In genomic region chr9:106890621-106891020, GRCh38 we compare ENCODE assay signal across 18 cellular contexts. TPM values are rescaled to one million over a fixed set of nuclear protein-coding genes. Genes with fewer than 3 reads are reported as not detected.
A peak's percentile ranks its signal among the peaks of the same experiment; 100 is the strongest.
DNase-seq lines count a peak whose midpoint lies in the region; ATAC-seq and TF ChIP-seq lines count a peak whose summit lies in the region.
"Had no signal": no experiment of that assay in that cellular context is flagged by ENCODE, and none has a peak within 500 bp of the region (broad histone marks: within the 10 kb centered on the region; RNA-seq: fewer than 3 reads in every experiment).

No MANE protein-coding gene starts in this region.

- TF ChIP-seq CTCF in HEK293 (tag by site-specific recombination; IDR thresholded peaks at IDR 0.05) = no peak
- TF ChIP-seq CTCF in PC-3 (conservative IDR thresholded peaks at IDR 0.05; ENCODE audit: low read depth, low read length) = no peak
- no peak for TF ChIP-seq CTCF in epithelial cell of esophagus (IDR thresholded peaks at IDR 0.05; ENCODE audit: insufficient read depth, low read depth, low read length, missing control alignments)
- no peak for TF ChIP-seq CTCF in osteocyte (IDR thresholded peaks at IDR 0.05)

- no peaks in the 10 kb centered on the region for H3K27me3 ChIP-seq in PC-3 (ENCODE audit: low read length)

- H2AFZ ChIP-seq in PC-3 (ENCODE audit: low read length) = no peak overlapping the region

- H3K27ac ChIP-seq in HEK293 (ENCODE audit: extremely low read depth, low read depth, low read length) (no peak overlapping the region), PC-3 (ENCODE audit: low read length) (no peak overlapping the region)

- peak; percentile 11 for DNase-seq in PC-3
- DNase-seq in epithelial cell of esophagus (ENCODE audit: low read depth) = peak; percentile 69
- DNase-seq in osteocyte (ENCODE audit: extremely low spot score, unreplicated experiment) = no peak
- no peak for DNase-seq in activated CD4-positive, alpha-beta T cell treated with anti-CD3 and anti-CD28 coated beads, Interleukin-2, amount 10 ng/mL, durations not matched to agents 7 days and 5 days
- no peak for DNase-seq in HT-29 (ENCODE audit: low spot score)
- DNase-seq: activated CD8-positive, alpha-beta memory T cell treated with anti-CD3 and anti-CD28 coated beads, Interleukin-2, amount 50 U/mL, for 4 hours; activated effector memory CD4-positive, alpha-beta T cell treated with Interleukin-2 at 50 U/mL for 16 hours; amniotic stem cell; CD8-positive, alpha-beta memory T cell; hypothalamus; mucosa of descending colon; NCI-H187 treated with DMSO at 0.1 percent for 48 hours; NCI-H524 treated with DMSO at 0.1 percent for 48 hours; right cardiac atrium; stimulated activated naive CD4-positive, alpha-beta T cell treated with Interleukin-2 at 50 U/mL for 16 hours had no signal

- intact Hi-C loops in PC-3 (cut with micrococcal nuclease) = no loop called here

- no peak overlapping the region for H3K4me3 ChIP-seq in HEK293 (ENCODE audit: low read depth, low read length)
- H3K4me3 ChIP-seq in PC-3 (ENCODE audit: low read length) = no peak overlapping the region
- no peak overlapping the region for H3K4me3 ChIP-seq in epithelial cell of esophagus (ENCODE audit: low read length)
- H3K4me3 ChIP-seq: mucosa of descending colon had no signal

- H4K20me1 ChIP-seq in PC-3 (ENCODE audit: low read length) = no peaks in the 10 kb centered on the region

- H3K36me3 Mint-ChIP-seq in osteocyte (ENCODE audit: unreplicated experiment) = no peaks in the 10 kb centered on the region
- no peaks in the 10 kb centered on the region for H3K36me3 Mint-ChIP-seq in activated CD4-positive, alpha-beta T cell treated with anti-CD3 and anti-CD28 coated beads, Interleukin-2, amount 10 ng/mL, durations not matched to agents 7 days and 5 days (ENCODE audit: low read depth)
- H3K36me3 Mint-ChIP-seq: CD8-positive, alpha-beta memory T cell had no signal

- POLR2A ChIA-PET in HEK293 (lab: Yijun Ruan, JAX) (no interaction called here), PC-3 (lab: Charles Lee; ENCODE audit: unreplicated experiment) (no interaction called here)
- POLR2A ChIA-PET in activated CD4-positive, alpha-beta T cell treated with anti-CD3 and anti-CD28 coated beads, Interleukin-2, amount 10 ng/mL, durations not matched to agents 7 days and 5 days (lab: Charles Lee) = no interaction called here

- H3F3A ChIP-seq in PC-3 (ENCODE audit: low read length, unreplicated experiment) = no peaks in the 10 kb centered on the region

- CTCF ChIA-PET in HEK293 (lab: Yijun Ruan, JAX) (interaction anchor here (0.6 to 2.4 kb wide), 3 partner anchors 12 to 673 kb away, joined by 4 to 7 read pairs (median 6); no protein-coding TSS in a partner anchor), PC-3 (lab: Charles Lee) (no interaction called here)
- CTCF ChIA-PET in activated CD4-positive, alpha-beta T cell treated with anti-CD3 and anti-CD28 coated beads, Interleukin-2, amount 10 ng/mL, durations not matched to agents 7 days and 5 days (lab: Charles Lee) = no interaction called here

- no TSS peak for BruUV-seq in PC-3 (replicated peaks; lab: Mats Ljungman, UMichigan)

- H3K9ac ChIP-seq in PC-3 (ENCODE audit: low read length) = no peak overlapping the region

- H3K4me3 Mint-ChIP-seq in osteocyte (ENCODE audit: unreplicated experiment) = no peak overlapping the region
- no peak overlapping the region for H3K4me3 Mint-ChIP-seq in activated CD4-positive, alpha-beta T cell treated with anti-CD3 and anti-CD28 coated beads, Interleukin-2, amount 10 ng/mL, durations not matched to agents 7 days and 5 days
- H3K4me3 Mint-ChIP-seq: CD8-positive, alpha-beta memory T cell; central memory CD8-positive, alpha-beta T cell had no signal

- peaks cover 88% of the 10 kb centered on the region for H3K79me2 ChIP-seq in PC-3 (ENCODE audit: low read length)

- H3K4me1 ChIP-seq in HEK293 (ENCODE audit: control insufficient read depth, insufficient read depth, low read length) = peaks cover 13% of the 10 kb centered on the region
- H3K4me1 ChIP-seq in PC-3 (ENCODE audit: insufficient read depth, low read length) = peaks cover 44% of the 10 kb centered on the region

- no peaks in the 10 kb centered on the region for H3K27me3 Mint-ChIP-seq in osteocyte (ENCODE audit: unreplicated experiment)
- H3K27me3 Mint-ChIP-seq in activated CD4-positive, alpha-beta T cell treated with anti-CD3 and anti-CD28 coated beads, Interleukin-2, amount 10 ng/mL, durations not matched to agents 7 days and 5 days = no peaks in the 10 kb centered on the region
- H3K27me3 Mint-ChIP-seq: central memory CD8-positive, alpha-beta T cell had no signal

- H3K36me3 ChIP-seq in HEK293 (ENCODE audit: control insufficient read depth in 2 of 2, insufficient read depth in 1 of 2, low read length in 2 of 2) (no peaks in the 10 kb centered on the region), PC-3 (ENCODE audit: low read depth, low read length) (0 out of 2 replicates have a peak, but pooled peaks cover 6% of the 10 kb centered on the region)

- peak overlapping the region; percentile 90 for H3K27ac Mint-ChIP-seq in osteocyte (ENCODE audit: unreplicated experiment)
- H3K27ac Mint-ChIP-seq in activated CD4-positive, alpha-beta T cell treated with anti-CD3 and anti-CD28 coated beads, Interleukin-2, amount 10 ng/mL, durations not matched to agents 7 days and 5 days = no peak overlapping the region
- H3K27ac Mint-ChIP-seq: CD8-positive, alpha-beta memory T cell had no signal

- ATAC-seq in PC-3 (no peak), GM18520 (IDR thresholded peaks at IDR 0.05; ENCODE audit: unreplicated experiment) (no peak)
- ATAC-seq: mucosa of descending colon, right cardiac atrium had no signal

- H3K4me2 ChIP-seq in PC-3 (ENCODE audit: low read length) = no peak overlapping the region

- H3K9me3 ChIP-seq in HEK293 (ENCODE audit: control insufficient read depth, insufficient read depth, low read depth, low read length) (no peaks in the 10 kb centered on the region), PC-3 (ENCODE audit: low read length) (no peaks in the 10 kb centered on the region)
- H3K9me3 ChIP-seq: mucosa of descending colon had no signal

- no peaks in the 10 kb centered on the region for H3K9me3 Mint-ChIP-seq in osteocyte (ENCODE audit: unreplicated experiment)
- no peaks in the 10 kb centered on the region for H3K9me3 Mint-ChIP-seq in activated CD4-positive, alpha-beta T cell treated with anti-CD3 and anti-CD28 coated beads, Interleukin-2, amount 10 ng/mL, durations not matched to agents 7 days and 5 days

- H3K9me2 ChIP-seq in PC-3 (replicated peaks; ENCODE audit: low read length) = no peaks in the 10 kb centered on the region

- peaks cover 74% of the 10 kb centered on the region for H3K4me1 Mint-ChIP-seq in osteocyte (ENCODE audit: unreplicated experiment)
- no peaks in the 10 kb centered on the region for H3K4me1 Mint-ChIP-seq in activated CD4-positive, alpha-beta T cell treated with anti-CD3 and anti-CD28 coated beads, Interleukin-2, amount 10 ng/mL, durations not matched to agents 7 days and 5 days
- H3K4me1 Mint-ChIP-seq: CD8-positive, alpha-beta memory T cell; central memory CD8-positive, alpha-beta T cell had no signal

TF ChIP-seq in HEK293, 187 proteins besides CTCF, POLR2A, EP300 and RAD21:
- TF ChIP-seq ZNF660 (tag by site-specific recombination; IDR thresholded peaks at IDR 0.05) = 0 out of 2 replicates have a peak, but pooled peaks have one; percentile 17
- TF ChIP-seq ZNF221 (tag by site-specific recombination; IDR thresholded peaks at IDR 0.05; ENCODE audit: borderline replicate concordance) = no peak

RNA-seq across cellular contexts. Expression of gene ZNF462, which starts 27.7 kb away (rescaled TPM):
- 21.2 and 23.4 TPM in 2 replicates for total RNA-seq in PC-3 (2014; rRNA removed)
- total RNA-seq in osteocyte = 55.0 and 57.3 TPM in 2 replicates
- under 1 TPM; 0.37 to 0.89 TPM for total RNA-seq in activated CD4-positive, alpha-beta T cell treated with anti-CD3 and anti-CD28 coated beads, Interleukin-2, amount 10 ng/mL, durations not matched to agents 7 days and 5 days
- 0.26 and 0.92 TPM in 2 replicates for total RNA-seq in HT-29 (2014; rRNA removed; shearing (Covaris generic))

Comparison
In these comparisons a context has a peak if more than half of its experiments do, and no peak if none do; other contexts are left out.
1. DNase-seq: peak in PC-3 (single experiment) and epithelial cell of esophagus (single experiment); none in osteocyte (single experiment), activated CD4-positive, alpha-beta T cell treated with anti-CD3 and anti-CD28 coated beads, Interleukin-2, amount 10 ng/mL, durations not matched to agents 7 days and 5 days (single experiment) and HT-29 (single experiment).
2. RNA of gene ZNF462, which starts 27.7 kb away (total RNA-seq): 55.0 to 57.3 TPM in osteocyte and 21.2 to 23.4 TPM in PC-3; 0.26 to 0.92 TPM in HT-29 and 0.37 to 0.89 TPM in activated CD4-positive, alpha-beta T cell treated with anti-CD3 and anti-CD28 coated beads, Interleukin-2, amount 10 ng/mL, durations not matched to agents 7 days and 5 days; every median in the first group is over 10 times any median in the second.